ENCODE assay signal across 16 cellular contexts in the genomic region with DNA sequence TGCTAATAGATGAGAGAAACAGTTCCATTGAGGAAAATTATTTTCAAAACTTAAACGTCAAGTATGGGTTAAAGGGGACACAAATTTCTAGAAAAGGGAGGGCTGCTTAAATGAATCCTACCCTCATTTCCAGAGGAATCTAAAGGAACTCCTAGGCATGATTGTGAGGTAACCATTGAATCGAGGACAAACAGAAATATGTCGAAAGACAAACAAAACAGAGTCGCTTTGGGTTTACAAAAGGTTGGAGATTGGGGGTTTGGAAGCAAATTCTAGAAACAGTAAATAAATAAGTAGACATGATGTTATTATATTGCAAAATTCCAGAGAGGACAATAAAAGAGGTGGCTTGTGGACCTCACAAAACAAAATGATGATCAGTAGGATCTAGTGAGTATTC.
DNase-seq lines count a peak whose midpoint lies in the region; ATAC-seq and TF ChIP-seq lines count a peak whose summit lies in the region.
"Had no signal": no experiment of that assay in that cellular context is flagged by ENCODE, and none has a peak within 500 bp of the region (broad histone marks: within the 10 kb centered on the region; RNA-seq: fewer than 3 reads in every experiment).

No MANE protein-coding gene starts in this region.

- intact Hi-C loops in right lobe of liver (cut with DNase I) (no loop called here), lower lobe of right lung (cut with DNase I) (no loop called here)

- DNase-seq in HuH-7 (ENCODE audit: low spot score) (peak; percentile 24), left lobe of liver (ENCODE audit: low spot score) (no peak), right lobe of liver (no peak), lower lobe of right lung (no peak), H7 (no peak)
- DNase-seq: 8988T; Caco-2; CD4-positive, CD25-positive, alpha-beta regulatory T cell; CD8-positive, alpha-beta T cell; DMS153; DND-41; GOT3; HCEC 1CT had no signal

- H3K9me3 ChIP-seq in right lobe of liver, result no peaks in the 10 kb centered on the region
- H3K9me3 ChIP-seq in lower lobe of right lung, result no peaks in the 10 kb centered on the region
- H3K9me3 ChIP-seq: BLaER1, Caco-2 had no signal

- H3K4me1 ChIP-seq in right lobe of liver, result peaks cover 0 to 6% (median 0%) of the 10 kb centered on the region in 4 donors
- H3K4me1 ChIP-seq in lower lobe of right lung, result no peaks in the 10 kb centered on the region
- H3K4me1 ChIP-seq: BLaER1 had no signal

- H3K4me3 ChIP-seq in right lobe of liver, result no peak overlapping the region
- no peak overlapping the region for H3K4me3 ChIP-seq in lower lobe of right lung
- H3K4me3 ChIP-seq in H7 (ENCODE audit: insufficient read depth, low read depth, low read length), result no peak overlapping the region
- H3K4me3 ChIP-seq: BLaER1 had no signal

- H3K27me3 ChIP-seq in right lobe of liver (no peaks in the 10 kb centered on the region), lower lobe of right lung (ENCODE audit: low read depth) (no peaks in the 10 kb centered on the region), H7 (ENCODE audit: control insufficient read depth, insufficient read depth, low read length) (no peaks in the 10 kb centered on the region)
- H3K27me3 ChIP-seq: BLaER1 had no signal

- TF ChIP-seq CTCF in right lobe of liver (IDR thresholded peaks at IDR 0.05) (no peak), lower lobe of right lung (IDR thresholded peaks at IDR 0.05) (no peak)

- H3K36me3 ChIP-seq in right lobe of liver (no peaks in the 10 kb centered on the region), lower lobe of right lung (no peaks in the 10 kb centered on the region), H7 (replicated peaks; ENCODE audit: control insufficient read depth, insufficient read depth, low read length) (no peaks in the 10 kb centered on the region)
- H3K36me3 ChIP-seq: BLaER1 had no signal

- peak overlapping the region in 1 of 3 donors; percentile 56 for H3K27ac ChIP-seq in right lobe of liver
- H3K27ac ChIP-seq in lower lobe of right lung, result no peak overlapping the region
- H3K27ac ChIP-seq: BLaER1, C4-2B had no signal

- peak; percentile 83 for ATAC-seq in left lobe of liver
- peak; percentile 78 to 95 (median 90) for ATAC-seq in right lobe of liver
- ATAC-seq in HG02852 (IDR thresholded peaks at IDR 0.05; ENCODE audit: unreplicated experiment), result no peak
- no peak for ATAC-seq in lower lobe of right lung
- ATAC-seq: CD8-positive, alpha-beta T cell had no signal

- TF ChIP-seq POLR2A in right lobe of liver (IDR thresholded peaks at IDR 0.05), result no peak

- WGBS in right lobe of liver (ENCODE audit: insufficient coverage, low coverage, low lambda C conversion rate, missing lambda C conversion rate), result 34% methylated on average over 4 of the region's 4 CpGs

Comparison
In these comparisons a context has a peak if more than half of its experiments do, and no peak if none do; other contexts are left out.
1. ATAC-seq: peak in left lobe of liver (single experiment) and right lobe of liver (4 of 4); none in HG02852 (single experiment) and lower lobe of right lung (0 of 2).